8 cellular contexts compared by ENCODE assay signal in the genomic region with DNA sequence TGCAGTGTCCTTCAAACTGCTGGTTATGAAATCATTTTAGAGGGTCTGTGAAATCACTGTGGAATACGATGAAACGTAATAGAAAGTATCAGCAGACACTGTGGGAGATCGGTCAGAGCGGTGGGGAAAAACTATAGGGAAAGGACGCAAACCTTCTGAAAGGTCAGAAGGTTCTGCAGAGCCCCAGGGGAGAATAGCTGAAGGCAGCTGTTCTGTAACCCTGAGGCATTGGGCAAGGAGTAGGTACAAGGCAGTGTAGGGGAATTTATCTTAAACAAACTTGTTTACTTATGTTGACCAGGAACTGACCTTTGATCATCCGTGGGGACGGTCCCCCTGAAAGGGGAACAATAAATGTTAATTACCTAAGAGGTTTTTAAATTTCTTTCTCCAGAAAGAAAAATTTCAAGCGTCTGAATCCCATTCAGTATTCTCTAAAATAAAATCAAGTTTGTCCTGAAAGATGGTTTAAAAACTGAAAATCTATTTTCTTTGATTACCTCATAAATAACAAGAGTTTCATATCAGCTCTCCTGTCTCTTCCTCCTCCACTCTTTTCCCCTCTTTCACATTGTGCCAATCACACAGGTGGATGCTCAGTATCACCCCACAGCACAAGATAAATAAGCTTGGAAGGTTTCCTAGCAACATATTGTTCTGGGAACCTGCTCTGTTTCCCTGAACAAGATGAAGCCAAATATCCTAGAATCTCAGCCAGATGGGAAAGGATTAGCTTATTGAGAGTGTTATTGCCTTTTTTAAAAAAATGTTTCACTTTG. TPM values are rescaled to one million over a fixed set of nuclear protein-coding genes. Genes with fewer than 3 reads are reported as not detected.
DNase-seq lines count a peak whose midpoint lies in the region; ATAC-seq and TF ChIP-seq lines count a peak whose summit lies in the region.

No MANE protein-coding gene starts in this region.

- H3K4me1 Mint-ChIP-seq in activated T-cell treated with anti-CD3 and anti-CD28 coated beads, Interleukin-2, amount 50 U/mL, for 4 hours (ENCODE audit: low read depth): peaks cover 39% of the 10 kb centered on the region

- no peak overlapping the region for H3K9ac ChIP-seq in endocrine pancreas (ENCODE audit: control insufficient read depth, insufficient read depth, low read length)

- H3K9me3 Mint-ChIP-seq in activated T-cell treated with anti-CD3 and anti-CD28 coated beads, Interleukin-2, amount 50 U/mL, for 4 hours: no peaks in the 10 kb centered on the region

- H3K27me3 Mint-ChIP-seq in activated T-cell treated with anti-CD3 and anti-CD28 coated beads, Interleukin-2, amount 50 U/mL, for 4 hours (ENCODE audit: low read depth): no peaks in the 10 kb centered on the region

- DNase-seq in COR-L47 (lab: John Stamatoyannopoulos, UW) (peak; percentile 81), NCI-H2029 treated with DMSO at 0.1 percent for 48 hours (lab: John Stamatoyannopoulos, UW) (peak; percentile 12), GM20000 (ENCODE audit: low spot score) (no peak)
- DNase-seq in activated T-cell treated with anti-CD3 and anti-CD28 coated beads, Interleukin-2, amount 50 U/mL, for 4 hours: no peak

- H3K4me1 ChIP-seq in endocrine pancreas (ENCODE audit: control insufficient read depth, insufficient read depth, low read length): peaks cover 40% of the 10 kb centered on the region

- no peaks in the 10 kb centered on the region for H3K27me3 ChIP-seq in endocrine pancreas (ENCODE audit: control insufficient read depth, insufficient read depth, low read length)

- no peaks in the 10 kb centered on the region for H3K36me3 ChIP-seq in endocrine pancreas (ENCODE audit: control insufficient read depth, insufficient read depth, low read length)

- H3K4me3 Mint-ChIP-seq in activated T-cell treated with anti-CD3 and anti-CD28 coated beads, Interleukin-2, amount 50 U/mL, for 4 hours: no peak overlapping the region

- peaks cover 5% of the 10 kb centered on the region for H3K36me3 Mint-ChIP-seq in activated T-cell treated with anti-CD3 and anti-CD28 coated beads, Interleukin-2, amount 50 U/mL, for 4 hours (ENCODE audit: insufficient read depth)

- ATAC-seq in GM21786 (IDR thresholded peaks at IDR 0.05; ENCODE audit: unreplicated experiment) (peak; percentile 59), GM21390 (IDR thresholded peaks at IDR 0.05; ENCODE audit: unreplicated experiment) (no peak), GM18867 (IDR thresholded peaks at IDR 0.05; ENCODE audit: unreplicated experiment) (no peak)
- no peak for ATAC-seq in activated T-cell treated with anti-CD3 and anti-CD28 coated beads, Interleukin-2, amount 50 U/mL, for 4 hours

- H3K4me3 ChIP-seq in endocrine pancreas (ENCODE audit: control insufficient read depth, insufficient read depth, low read length): peak overlapping the region; percentile 70

- no peak for TF ChIP-seq CTCF in GM20000 (IDR thresholded peaks at IDR 0.05; ENCODE audit: extremely low read depth, missing control alignments)

- H3K9me3 ChIP-seq in endocrine pancreas (ENCODE audit: control insufficient read depth, low read length): no peaks in the 10 kb centered on the region

RNA-seq across cellular contexts. Expression of gene CACYBP, which starts 45.9 kb away (rescaled TPM):
- 100 to 1,000 TPM; 288 to 331 (median 317) TPM for total RNA-seq in activated T-cell treated with anti-CD3 and anti-CD28 coated beads, Interleukin-2, amount 50 U/mL, for 4 hours

Comparison
In these comparisons a context has a peak if more than half of its experiments do, and no peak if none do; other contexts are left out.
1. DNase-seq: peak in COR-L47 (single experiment) and NCI-H2029 treated with DMSO at 0.1 percent for 48 hours (single experiment); none in GM20000 (single experiment) and activated T-cell treated with anti-CD3 and anti-CD28 coated beads, Interleukin-2, amount 50 U/mL, for 4 hours (single experiment).